ENCODE assay signal across 8 cellular contexts in the genomic region with DNA sequence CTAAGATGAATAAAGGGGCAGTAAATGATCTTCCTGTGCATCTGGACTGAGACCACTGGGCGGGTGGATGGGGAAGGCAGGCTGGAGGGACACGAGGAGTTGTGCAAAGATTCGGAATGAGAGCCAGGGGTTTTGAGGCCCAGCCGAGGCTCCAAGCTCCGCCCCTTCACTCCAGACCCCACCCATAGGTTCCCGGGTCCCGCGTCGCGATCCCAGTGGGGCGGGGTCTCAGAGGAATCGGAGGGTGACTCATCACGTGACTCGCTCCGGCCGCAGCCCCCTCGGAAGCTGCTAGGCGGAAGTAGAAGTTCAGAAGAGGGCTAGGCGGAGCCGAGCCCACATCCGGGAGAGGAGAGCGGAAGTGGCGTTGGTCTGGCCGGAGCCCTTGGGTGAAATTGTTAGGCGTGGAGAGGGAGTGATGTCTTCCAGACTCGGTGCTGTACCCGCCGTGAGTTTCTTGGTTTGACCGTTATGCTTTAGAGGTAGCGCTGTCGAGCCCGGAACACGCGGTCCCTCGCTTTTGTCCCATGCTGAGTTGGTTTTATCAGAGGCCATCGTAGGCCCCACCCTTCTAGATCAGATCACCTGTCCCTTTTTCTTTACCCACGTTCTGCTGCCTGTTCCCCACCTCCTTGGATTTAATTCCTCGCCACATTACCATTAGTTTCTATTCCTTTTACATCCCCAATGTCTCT. TPM values are rescaled to one million over a fixed set of nuclear protein-coding genes. Genes with fewer than 3 reads are reported as not detected.
DNase-seq lines count a peak whose midpoint lies in the region; ATAC-seq, FAIRE-seq and TF ChIP-seq lines count a peak whose summit lies in the region.

A gene with protein sequence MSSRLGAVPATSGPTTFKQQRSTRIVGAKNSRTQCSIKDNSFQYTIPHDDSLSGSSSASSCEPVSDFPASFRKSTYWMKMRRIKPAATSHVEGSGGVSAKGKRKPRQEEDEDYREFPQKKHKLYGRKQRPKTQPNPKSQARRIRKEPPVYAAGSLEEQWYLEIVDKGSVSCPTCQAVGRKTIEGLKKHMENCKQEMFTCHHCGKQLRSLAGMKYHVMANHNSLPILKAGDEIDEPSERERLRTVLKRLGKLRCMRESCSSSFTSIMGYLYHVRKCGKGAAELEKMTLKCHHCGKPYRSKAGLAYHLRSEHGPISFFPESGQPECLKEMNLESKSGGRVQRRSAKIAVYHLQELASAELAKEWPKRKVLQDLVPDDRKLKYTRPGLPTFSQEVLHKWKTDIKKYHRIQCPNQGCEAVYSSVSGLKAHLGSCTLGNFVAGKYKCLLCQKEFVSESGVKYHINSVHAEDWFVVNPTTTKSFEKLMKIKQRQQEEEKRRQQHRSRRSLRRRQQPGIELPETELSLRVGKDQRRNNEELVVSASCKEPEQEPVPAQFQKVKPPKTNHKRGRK (plus strand): TSS at position 348 of the 695 bp plus-strand sequence. CDS start 71 bp downstream, at position 419.

- H3K27me3 ChIP-seq in adrenal gland: no peaks in the 10 kb centered on the region
- no peaks in the 10 kb centered on the region for H3K27me3 ChIP-seq in left ventricle myocardium inferior (ENCODE audit: low read depth)
- H3K27me3 ChIP-seq in upper lobe of left lung: no peaks in the 10 kb centered on the region

- H3K36me3 ChIP-seq in adrenal gland (replicated peaks in 1 of 2) (no peaks in the 10 kb centered on the region), left ventricle myocardium inferior (no peaks in the 10 kb centered on the region), upper lobe of left lung (no peaks in the 10 kb centered on the region)

- peak; percentile 94 for FAIRE-seq in GM12891 (lab: Jason Lieb, UNC)

- peaks cover 3 to 20% (median 5%) of the 10 kb centered on the region in 3 donors for H3K9me3 Mint-ChIP-seq in T-cell

- peak within 1 kb of the TSS; percentile 89 to 92 for H3K27ac Mint-ChIP-seq in T-cell

- H3K27ac ChIP-seq in adrenal gland (peak within 1 kb of the TSS in 4 of 5 donors; percentile 5 to 78 (median 70)), left ventricle myocardium inferior (replicated peaks) (peak within 1 kb of the TSS; percentile 67), upper lobe of left lung (peak within 1 kb of the TSS; percentile 53 to 81 (median 77))

- TF ChIP-seq POLR2A in GM12891 (IDR thresholded peaks at IDR 0.05; ENCODE audit: low read depth, low read length) (peak; percentile 81), adrenal gland (IDR thresholded peaks at IDR 0.05) (peak; percentile 52 to 69), upper lobe of left lung (IDR thresholded peaks at IDR 0.05) (peak in 3 of 4 donors; percentile 44 to 72 (median 53))

- H3K9me3 ChIP-seq in adrenal gland (replicated peaks in 1 of 3) (peaks cover 0 to 19% (median 0%) of the 10 kb centered on the region in 3 donors), left ventricle myocardium inferior (replicated peaks) (peaks cover 25% of the 10 kb centered on the region), upper lobe of left lung (peaks cover 0 to 5% (median 1%) of the 10 kb centered on the region in 4 donors)

- DNase-seq in GM12891 (ENCODE audit: insufficient read length, low spot score) (peak; percentile 74), NCI-H1417 treated with DMSO at 0.1 percent for 48 hours (lab: John Stamatoyannopoulos, UW) (peak; percentile 79), T-cell (peak; percentile 55 to 80 (median 64)), adrenal gland (peak; percentile 78 to 95 (median 90)), left ventricle myocardium inferior (peak; percentile 86), posterior vena cava (ENCODE audit: low spot score) (peak; percentile 97), upper lobe of left lung (peak; percentile 92 to 94)

- intact Hi-C loops in adrenal gland (cut with DNase I): no loop called here
- intact Hi-C loops in left ventricle myocardium inferior (cut with micrococcal nuclease): no loop called here
- intact Hi-C loops in posterior vena cava (cut with DNase I): loop anchor here in 1 of 2 donors (10.0 kb wide), 1 partner anchor 88 kb away; a partner anchor contains a TSS

- CTCF ChIA-PET in T-cell (lab: Charles Lee): no interaction called here

- peak in 1 of 4 donors; percentile 8 for TF ChIP-seq EP300 in upper lobe of left lung (IDR thresholded peaks at IDR 0.05)

- peaks cover 48 to 53% (median 50%) of the 10 kb centered on the region in 3 donors for H3K4me1 Mint-ChIP-seq in T-cell

- TF ChIP-seq CTCF in adrenal gland (IDR thresholded peaks at IDR 0.05) (peak in 1 of 6 experiments; percentile 19), left ventricle myocardium inferior (IDR thresholded peaks at IDR 0.05; ENCODE audit: borderline replicate concordance) (no peak), upper lobe of left lung (IDR thresholded peaks at IDR 0.05) (peak in 2 of 6 experiments; percentile 4 to 31)

- H3K4me1 ChIP-seq in adrenal gland (replicated peaks in 1 of 2) (peaks cover 10 to 24% of the 10 kb centered on the region in 2 donors), left ventricle myocardium inferior (peaks cover 30% of the 10 kb centered on the region), upper lobe of left lung (peaks cover 16 to 33% (median 20%) of the 10 kb centered on the region in 4 donors)

- no peaks in the 10 kb centered on the region for H3K27me3 Mint-ChIP-seq in T-cell

- peaks cover 16% of the 10 kb centered on the region for H3K36me3 Mint-ChIP-seq in T-cell

- WGBS in adrenal gland, 4 donors: 0 to 1% (median 1%) methylated on average over 16 to 38 of the region's 38 CpGs
- 0 to 1% methylated on average over 23 to 38 of the region's 38 CpGs for WGBS in upper lobe of left lung, 2 donors

- ATAC-seq in HG02763 (IDR thresholded peaks at IDR 0.05; ENCODE audit: unreplicated experiment): peak; percentile 93
- ATAC-seq in T-cell (replicated peaks in 1 of 4): peak; percentile 81 to 89 (median 87)
- ATAC-seq in upper lobe of left lung (ENCODE audit: low FRiP score in 2 of 2): peak; percentile 95 to 97

- H3K4me3 ChIP-seq in adrenal gland (peak within 1 kb of the TSS; percentile 9 to 91 (median 74)), left ventricle myocardium inferior (peak within 1 kb of the TSS; percentile 77), upper lobe of left lung (peak within 1 kb of the TSS; percentile 35 to 75 (median 64))

- H3K4me3 Mint-ChIP-seq in T-cell: peak within 1 kb of the TSS; percentile 89 to 94 (median 91)

- POLR2A ChIA-PET in T-cell (lab: Charles Lee): no interaction called here

TF ChIP-seq in GM12891, 5 proteins besides CTCF, POLR2A, EP300 and RAD21:
- TF ChIP-seq TAF1 (IDR thresholded peaks at IDR 0.05; ENCODE audit: low read depth, low read length) (peak; percentile 91), POLR2AphosphoS5 (IDR thresholded peaks at IDR 0.05; ENCODE audit: low read depth, low read length) (peak; percentile 85), SPI1 (IDR thresholded peaks at IDR 0.05; ENCODE audit: low read depth, low read length) (peak; percentile 82), PAX5 (IDR thresholded peaks at IDR 0.05; ENCODE audit: insufficient read depth, low read length, severe bottlenecking) (no peak), POU2F2 (IDR thresholded peaks at IDR 0.05; ENCODE audit: low read depth, low read length) (no peak)

RNA-seq across cellular contexts. Expression of the gene that starts here (rescaled TPM):
- polyA plus RNA-seq in GM12891 (2012; ENCODE audit: low read depth, missing spikeins): 22.3 TPM
- total RNA-seq in T-cell: 10 to 100 TPM; 38.9 to 52.1 (median 49.7) TPM
- total RNA-seq in adrenal gland: 10 to 100 TPM; 16.8 to 82.5 (median 29.5) TPM
- 10 to 100 TPM; 12.8 to 31.0 (median 13.0) TPM for polyA plus RNA-seq in adrenal gland
- 16.1 TPM for total RNA-seq in left ventricle myocardium inferior
- total RNA-seq in posterior vena cava: 10 to 100 TPM; 25.2 to 27.4 TPM
- total RNA-seq in upper lobe of left lung: 10 to 100 TPM; 19.5 to 74.4 (median 26.4) TPM

Comparison
In these comparisons a context has a peak if more than half of its experiments do, and no peak if none do; other contexts are left out.
1. Peak in every context shown above with its lines: DNase-seq, ATAC-seq, H3K4me3 ChIP-seq and H3K27ac ChIP-seq.